7 cellular contexts compared by ENCODE assay signal in the genomic region with DNA sequence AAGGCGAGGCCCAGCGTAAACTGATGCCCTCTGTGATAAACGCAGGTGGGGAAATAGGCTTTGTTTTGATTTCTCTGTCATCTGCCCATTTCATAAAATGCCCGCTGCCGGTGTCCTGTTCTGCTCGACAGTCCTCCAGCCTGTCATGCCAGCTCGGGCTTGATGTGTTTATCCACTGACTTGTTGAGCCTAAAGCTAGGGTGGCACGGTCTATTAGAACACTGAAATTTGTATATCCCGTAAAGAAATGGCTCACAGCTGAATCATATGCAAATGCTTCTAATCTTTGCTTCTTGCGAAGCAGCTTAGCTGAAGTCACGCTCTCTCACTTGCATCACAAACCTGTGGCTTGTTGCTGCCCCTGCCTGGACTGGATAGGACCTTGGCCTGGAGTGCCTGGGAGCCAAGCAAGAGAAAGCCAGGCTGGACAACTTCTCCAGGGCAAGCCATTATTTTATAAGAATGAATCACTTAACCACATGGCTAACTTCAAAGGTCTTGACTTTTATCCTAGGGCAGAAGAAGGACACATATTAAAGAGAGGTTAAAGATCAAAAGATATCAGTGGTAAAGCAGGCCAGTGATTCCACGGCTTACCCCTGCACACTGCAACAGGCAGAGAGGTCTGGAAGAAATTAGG. TPM values are rescaled to one million over a fixed set of nuclear protein-coding genes. Genes with fewer than 3 reads are reported as not detected.
DNase-seq lines count a peak whose midpoint lies in the region; ATAC-seq and TF ChIP-seq lines count a peak whose summit lies in the region.

No MANE protein-coding gene starts in this region.

- ATAC-seq in PC-3 = peak; percentile 86
- ATAC-seq in gastrocnemius medialis = peak; percentile 21 to 65
- ATAC-seq in HG03097 (IDR thresholded peaks at IDR 0.05; ENCODE audit: low FRiP score, unreplicated experiment) = no peak

- in situ Hi-C loops in HAP-1 (cut with MboI; ENCODE audit: low sequenced_read_pairs) (no loop called here), gastrocnemius medialis (cut with MboI; ENCODE audit: low sequenced_read_pairs in 4 of 4) (no loop called here)

- CTCF ChIA-PET in PC-3 (lab: Charles Lee) = interaction anchor here (0.6 to 2.8 kb wide), 11 partner anchors 14 to 237 kb away, joined by 3 to 9 read pairs (median 4); no protein-coding TSS in a partner anchor

- H3K9me3 ChIP-seq in HAP-1 = no peaks in the 10 kb centered on the region
- H3K9me3 ChIP-seq in PC-3 (ENCODE audit: low read length) = no peaks in the 10 kb centered on the region
- H3K9me3 ChIP-seq in fibroblast of lung (ENCODE audit: control insufficient read depth, insufficient read depth, low read depth, low read length) = no peaks in the 10 kb centered on the region
- H3K9me3 ChIP-seq in gastrocnemius medialis = no peaks in the 10 kb centered on the region

- H3K4me3 ChIP-seq in HAP-1 = no peak overlapping the region
- H3K4me3 ChIP-seq in PC-3 (ENCODE audit: low read length) = peak overlapping the region; percentile 3; the same call in 1 of the 2 replicates
- no peak overlapping the region for H3K4me3 ChIP-seq in fibroblast of lung (replicated peaks in 1 of 4; ENCODE audit: control extremely low read depth in 1 of 4, insufficient read depth in 1 of 4, low read depth in 3 of 4, low read length in 4 of 4)
- no peak overlapping the region for H3K4me3 ChIP-seq in gastrocnemius medialis

- H3K79me2 ChIP-seq in PC-3 (ENCODE audit: low read length) = no peaks in the 10 kb centered on the region
- no peaks in the 10 kb centered on the region for H3K79me2 ChIP-seq in fibroblast of lung (ENCODE audit: control insufficient read depth, insufficient read depth, low read length)

- peaks cover 22% of the 10 kb centered on the region for H3F3A ChIP-seq in PC-3 (ENCODE audit: low read length, unreplicated experiment)

- POLR2A ChIA-PET in PC-3 (lab: Charles Lee; ENCODE audit: unreplicated experiment) = interaction anchor here (0.5 to 1.5 kb wide), 7 partner anchors 12 to 101 kb away, joined by 3 to 16 read pairs (median 4); no protein-coding TSS in a partner anchor

- TF ChIP-seq POLR2A in gastrocnemius medialis (IDR thresholded peaks at IDR 0.05) = no peak

- H3K4me1 ChIP-seq in HAP-1 (peaks cover 66% of the 10 kb centered on the region), PC-3 (ENCODE audit: insufficient read depth, low read length) (peaks cover 52% of the 10 kb centered on the region), fibroblast of lung (ENCODE audit: control insufficient read depth, extremely low read depth, insufficient read depth, low read length) (peaks cover 16% of the 10 kb centered on the region), gastrocnemius medialis (peaks cover 7 to 24% of the 10 kb centered on the region in 2 donors)

- H3K27me3 ChIP-seq in HAP-1 (ENCODE audit: low read depth) (no peaks in the 10 kb centered on the region), PC-3 (ENCODE audit: low read length) (no peaks in the 10 kb centered on the region), fibroblast of lung (ENCODE audit: control insufficient read depth, insufficient read depth, low read length) (no peaks in the 10 kb centered on the region), gastrocnemius medialis (no peaks in the 10 kb centered on the region)

- intact Hi-C loops in PC-3 (cut with micrococcal nuclease) (loop anchor here (1.0 to 5.0 kb wide), 8 partner anchors 14 to 236 kb away; no protein-coding TSS in a partner anchor), gastrocnemius medialis (cut with DNase I; ENCODE audit: low total_unique reads) (loop anchor here (2.0 to 10.0 kb wide), 4 partner anchors 69 to 711 kb away; partner anchors contain the start of genes APIP and PDHX)

- H3K4me2 ChIP-seq in PC-3 (ENCODE audit: low read length) = peak overlapping the region; percentile 67
- H3K4me2 ChIP-seq in fibroblast of lung (ENCODE audit: extremely low read depth, insufficient read depth, low read length) = peak overlapping the region; percentile 41

- no TSS peak for BruUV-seq in PC-3 (replicated peaks; lab: Mats Ljungman, UMichigan)

- H3K36me3 ChIP-seq in HAP-1 (replicated peaks) = no peaks in the 10 kb centered on the region
- H3K36me3 ChIP-seq in PC-3 (ENCODE audit: low read depth, low read length) = peaks cover 51% of the 10 kb centered on the region
- no peaks in the 10 kb centered on the region for H3K36me3 ChIP-seq in fibroblast of lung (ENCODE audit: control insufficient read depth, insufficient read depth, low read length)
- no peaks in the 10 kb centered on the region for H3K36me3 ChIP-seq in gastrocnemius medialis

- H3K9ac ChIP-seq in PC-3 (ENCODE audit: low read length) (peak overlapping the region; percentile 88), fibroblast of lung (ENCODE audit: insufficient read depth, low read length) (no peak overlapping the region)

- TF ChIP-seq CTCF in PC-3 (conservative IDR thresholded peaks at IDR 0.05; ENCODE audit: low read depth, low read length) (peak; percentile 49; the same call in 1 of the 2 replicates), fibroblast of lung (conservative IDR thresholded peaks at IDR 0.05 in 1 of 2, IDR thresholded peaks at IDR 0.05 in 1 of 2; ENCODE audit: low read depth in 1 of 2, low read length in 2 of 2) (no peak), gastrocnemius medialis (IDR thresholded peaks at IDR 0.05 in 4 of 5, conservative IDR thresholded peaks at IDR 0.05 in 1 of 5) (no peak)

- no peaks in the 10 kb centered on the region for H3K9me2 ChIP-seq in PC-3 (replicated peaks; ENCODE audit: low read length)

- H4K20me1 ChIP-seq in PC-3 (ENCODE audit: low read length) (no peaks in the 10 kb centered on the region), fibroblast of lung (ENCODE audit: control insufficient read depth, extremely low read depth, insufficient read depth, low read length) (no peaks in the 10 kb centered on the region)

- peak; percentile 79 to 90 for DNase-seq in HAP-1 (ENCODE audit: low spot score in 2 of 2)
- DNase-seq in PC-3 = peak; percentile 97
- DNase-seq in fibroblast of lung (ENCODE audit: low read depth in 2 of 2) = peak; percentile 98
- peak; percentile 51 to 74 for DNase-seq in gastrocnemius medialis
- no peak for DNase-seq in NCI-H82 treated with DMSO at 0.1 percent for 48 hours (lab: John Stamatoyannopoulos, UW; ENCODE audit: unreplicated experiment)
- DNase-seq in NCI-H128 (lab: John Stamatoyannopoulos, UW; ENCODE audit: unreplicated experiment) = no peak

- H3K27ac ChIP-seq in PC-3 (ENCODE audit: low read length) (peak overlapping the region; percentile 99), fibroblast of lung (ENCODE audit: insufficient read depth, low read length) (peak overlapping the region; percentile 72), gastrocnemius medialis (peak overlapping the region; percentile 67 to 89 (median 82))

- H2AFZ ChIP-seq in PC-3 (ENCODE audit: low read length) = no peak overlapping the region
- no peak overlapping the region for H2AFZ ChIP-seq in fibroblast of lung (ENCODE audit: low read length)

RNA-seq across cellular contexts. Expression of gene EHF, which starts 33.1 kb away (rescaled TPM):
- 29.0 and 37.0 TPM in 2 replicates for total RNA-seq in PC-3 (2014; rRNA removed)
- not detected in 2 replicates for total RNA-seq in fibroblast of lung
- polyA plus RNA-seq in fibroblast of lung = 0.02 and 0.51 TPM in 2 replicates
- polyA plus RNA-seq in fibroblast of lung (2012) = 0.06 and 0.42 TPM in 2 replicates
- 3.7 TPM in 1 of 2 replicates, not detected in the other for polyA minus RNA-seq in fibroblast of lung (ENCODE audit: low replicate concordance)
- under 1 TPM in 2 of 4 donors, not detected in 2; 0.09 to 0.85 TPM for total RNA-seq in gastrocnemius medialis

Comparison
In these comparisons a context has a peak if more than half of its experiments do, and no peak if none do; other contexts are left out.
1. DNase-seq: peak in HAP-1 (2 of 2), PC-3 (single experiment), fibroblast of lung (2 of 2) and gastrocnemius medialis (2 of 2); none in NCI-H82 treated with DMSO at 0.1 percent for 48 hours (single experiment) and NCI-H128 (single experiment).
2. RNA of gene EHF, which starts 33.1 kb away (total RNA-seq): 29.0 to 37.0 TPM in PC-3; 0.09 to 0.85 TPM in gastrocnemius medialis and not detected in fibroblast of lung; every median in the first group is over 10 times any median in the second.
3. Peak in every context shown above with its lines, with median percentiles within 50 percentile points of each other: H3K27ac ChIP-seq.